ENCODE assay signal across 21 cellular contexts in the genomic region with DNA sequence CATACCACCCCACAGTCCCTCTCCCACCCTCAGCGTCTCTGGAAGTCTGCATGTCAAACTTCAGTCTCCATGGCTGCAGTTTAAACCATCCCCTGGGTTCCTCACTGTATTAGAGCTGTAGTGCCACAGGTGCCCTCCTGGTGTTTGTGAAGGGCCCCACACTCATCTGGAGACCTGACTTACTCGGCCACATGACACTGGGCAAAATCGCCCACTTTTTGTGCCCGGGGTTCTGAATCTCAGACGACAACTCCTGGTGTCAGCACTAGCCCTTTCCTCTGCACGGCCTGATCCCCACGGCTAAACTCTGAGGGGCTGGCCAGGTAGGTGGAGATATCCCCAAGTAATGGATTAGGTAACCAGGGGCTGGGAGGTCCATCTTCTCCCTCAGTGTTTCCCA. TPM values are rescaled to one million over a fixed set of nuclear protein-coding genes. Genes with fewer than 3 reads are reported as not detected.
DNase-seq lines count a peak whose midpoint lies in the region; ATAC-seq and TF ChIP-seq lines count a peak whose summit lies in the region.
"Had no signal": no experiment of that assay in that cellular context is flagged by ENCODE, and none has a peak within 500 bp of the region (broad histone marks: within the 10 kb centered on the region; RNA-seq: fewer than 3 reads in every experiment).

No MANE protein-coding gene starts in this region.

- no peak for ATAC-seq in activated CD8-positive, alpha-beta memory T cell treated with anti-CD3 and anti-CD28 coated beads, Interleukin-2, amount 10 ng/mL, durations not matched to agents 7 days and 5 days
- ATAC-seq in HG02938 (IDR thresholded peaks at IDR 0.05; ENCODE audit: unreplicated experiment) = no peak
- ATAC-seq: activated T-cell treated with anti-CD3 and anti-CD28 coated beads, Interleukin-2, amount 50 U/mL, for 72 hours; Panc1 had no signal

- H3K27ac Mint-ChIP-seq in activated CD8-positive, alpha-beta memory T cell treated with anti-CD3 and anti-CD28 coated beads, Interleukin-2, amount 10 ng/mL, durations not matched to agents 7 days and 5 days = no peak overlapping the region
- H3K27ac Mint-ChIP-seq in nephron = peak overlapping the region in 2 of 3 experiments; percentile 31 to 43
- H3K27ac Mint-ChIP-seq: activated T-cell treated with anti-CD3 and anti-CD28 coated beads, Interleukin-2, amount 50 U/mL, for 72 hours; neural progenitor cell had no signal

- DNase-seq in activated CD8-positive, alpha-beta memory T cell treated with anti-CD3 and anti-CD28 coated beads, Interleukin-2, amount 10 ng/mL, durations not matched to agents 7 days and 5 days = peak; percentile 31
- no peak for DNase-seq in activated CD8-positive, alpha-beta memory T cell treated with anti-CD3 and anti-CD28 coated beads, Interleukin-2, amount 50 U/mL, for 4 hours
- DNase-seq in coronary artery (ENCODE audit: low spot score) (peak; percentile 68), NOMO-1 treated with dmso at 0.1 percent for 144 hours (lab: John Stamatoyannopoulos, UW; ENCODE audit: unreplicated experiment) (no peak)
- DNase-seq in effector memory CD4-positive, alpha-beta T cell = no peak
- DNase-seq: activated CD4-positive, alpha-beta T cell treated with anti-CD3 and anti-CD28 coated beads, Interleukin-2, amount 50 U/mL, for 4 hours; activated T-cell treated with anti-CD3 and anti-CD28 coated beads, Interleukin-2, amount 50 U/mL, for 72 hours; foreskin melanocyte; NCI-H748 treated with DMSO at 0.1 percent for 48 hours; sigmoid colon; stimulated activated CD4-positive, alpha-beta T cell treated with anti-CD3 and anti-CD28 coated beads, Interleukin-4, amount 100 ng/mL, for 24 hours; SW 1271 had no signal

- no peaks in the 10 kb centered on the region for H3K9me3 ChIP-seq in effector memory CD4-positive, alpha-beta T cell (ENCODE audit: control insufficient read depth, low read length)
- H3K9me3 ChIP-seq: sigmoid colon, tibial artery had no signal

- no peaks in the 10 kb centered on the region for H3K27me3 ChIP-seq in effector memory CD4-positive, alpha-beta T cell (replicated peaks; ENCODE audit: control insufficient read depth, insufficient read depth, low read length, poor library complexity, severe bottlenecking)
- H3K27me3 ChIP-seq: cardiac muscle cell, sigmoid colon, tibial artery had no signal

- no peaks in the 10 kb centered on the region for H3K9me3 Mint-ChIP-seq in activated CD8-positive, alpha-beta memory T cell treated with anti-CD3 and anti-CD28 coated beads, Interleukin-2, amount 10 ng/mL, durations not matched to agents 7 days and 5 days (ENCODE audit: low read depth)
- H3K9me3 Mint-ChIP-seq in nephron = no peaks in the 10 kb centered on the region
- H3K9me3 Mint-ChIP-seq: activated T-cell treated with anti-CD3 and anti-CD28 coated beads, Interleukin-2, amount 50 U/mL, for 72 hours; IgD-negative memory B cell; neural progenitor cell had no signal

- H3K4me3 Mint-ChIP-seq in activated CD8-positive, alpha-beta memory T cell treated with anti-CD3 and anti-CD28 coated beads, Interleukin-2, amount 10 ng/mL, durations not matched to agents 7 days and 5 days = no peak overlapping the region
- H3K4me3 Mint-ChIP-seq in nephron = peak overlapping the region in 1 of 3 experiments; percentile 27
- H3K4me3 Mint-ChIP-seq: activated T-cell treated with anti-CD3 and anti-CD28 coated beads, Interleukin-2, amount 50 U/mL, for 72 hours; IgD-negative memory B cell; neural progenitor cell had no signal

- no peaks in the 10 kb centered on the region for H3K36me3 ChIP-seq in effector memory CD4-positive, alpha-beta T cell (ENCODE audit: control insufficient read depth, insufficient read depth, low read length)
- H3K36me3 ChIP-seq: cardiac muscle cell, neural progenitor cell had no signal

- H3K27ac ChIP-seq in coronary artery (peak overlapping the region in 1 of 2 donors; percentile 80), temporal lobe (ENCODE audit: low read depth, low read length) (peak overlapping the region; percentile 52)
- H3K27ac ChIP-seq in effector memory CD4-positive, alpha-beta T cell (ENCODE audit: insufficient read depth, low read length, poor library complexity, severe bottlenecking) = no peak overlapping the region
- H3K27ac ChIP-seq: cardiac muscle cell, neural progenitor cell had no signal

- peaks cover 14% of the 10 kb centered on the region for H3K4me1 Mint-ChIP-seq in activated CD8-positive, alpha-beta memory T cell treated with anti-CD3 and anti-CD28 coated beads, Interleukin-2, amount 10 ng/mL, durations not matched to agents 7 days and 5 days
- peaks cover 38% of the 10 kb centered on the region for H3K4me1 Mint-ChIP-seq in nephron

- H3K4me3 ChIP-seq in coronary artery = no peak overlapping the region
- H3K4me3 ChIP-seq in effector memory CD4-positive, alpha-beta T cell (ENCODE audit: insufficient read depth, low read depth, low read length, poor library complexity, severe bottlenecking) = no peak overlapping the region
- H3K4me3 ChIP-seq: cardiac muscle cell, neural progenitor cell, sigmoid colon, tibial artery had no signal

- H3K36me3 Mint-ChIP-seq in activated CD8-positive, alpha-beta memory T cell treated with anti-CD3 and anti-CD28 coated beads, Interleukin-2, amount 10 ng/mL, durations not matched to agents 7 days and 5 days = no peaks in the 10 kb centered on the region
- no peaks in the 10 kb centered on the region for H3K36me3 Mint-ChIP-seq in nephron (ENCODE audit: low read depth)
- H3K36me3 Mint-ChIP-seq: IgD-negative memory B cell, neural progenitor cell had no signal

- CTCF ChIA-PET in activated CD8-positive, alpha-beta memory T cell treated with anti-CD3 and anti-CD28 coated beads, Interleukin-2, amount 10 ng/mL, durations not matched to agents 7 days and 5 days (lab: Charles Lee) = interaction anchor here (2.4 kb wide), 1 partner anchor 18 kb away, joined by 9 read pairs; no protein-coding TSS in a partner anchor

- no peak for TF ChIP-seq CTCF in coronary artery (IDR thresholded peaks at IDR 0.05)
- TF ChIP-seq CTCF in nephron (IDR thresholded peaks at IDR 0.05; ENCODE audit: unreplicated experiment in 3 of 3) = no peak

- H3K4me1 ChIP-seq in effector memory CD4-positive, alpha-beta T cell (ENCODE audit: control insufficient read depth, insufficient read depth, low read length, poor library complexity, severe bottlenecking) = peaks cover 2% of the 10 kb centered on the region

- peaks cover 8% of the 10 kb centered on the region for H3K27me3 Mint-ChIP-seq in activated CD8-positive, alpha-beta memory T cell treated with anti-CD3 and anti-CD28 coated beads, Interleukin-2, amount 10 ng/mL, durations not matched to agents 7 days and 5 days
- peaks cover 5% of the 10 kb centered on the region for H3K27me3 Mint-ChIP-seq in nephron (ENCODE audit: low read depth)

RNA-seq across cellular contexts. Expression of a gene that starts 6.5 kb away (rescaled TPM):
- total RNA-seq in activated CD8-positive, alpha-beta memory T cell treated with anti-CD3 and anti-CD28 coated beads, Interleukin-2, amount 10 ng/mL, durations not matched to agents 7 days and 5 days = 1 to 10 TPM; 1.7 to 1.9 TPM
- total RNA-seq in temporal lobe = 2.7 TPM
- total RNA-seq: A172 had no signal

RNA-seq across cellular contexts. Expression of a gene that starts 23.0 kb away (rescaled TPM):
- total RNA-seq in activated CD8-positive, alpha-beta memory T cell treated with anti-CD3 and anti-CD28 coated beads, Interleukin-2, amount 10 ng/mL, durations not matched to agents 7 days and 5 days = 10 to 100 TPM; 14.1 to 17.9 TPM
- 17.0 TPM for total RNA-seq in temporal lobe

Comparison
In these comparisons a context has a peak if more than half of its experiments do, and no peak if none do; other contexts are left out.
1. DNase-seq: peak in activated CD8-positive, alpha-beta memory T cell treated with anti-CD3 and anti-CD28 coated beads, Interleukin-2, amount 10 ng/mL, durations not matched to agents 7 days and 5 days (single experiment) and coronary artery (single experiment); none in activated CD8-positive, alpha-beta memory T cell treated with anti-CD3 and anti-CD28 coated beads, Interleukin-2, amount 50 U/mL, for 4 hours (single experiment), effector memory CD4-positive, alpha-beta T cell (0 of 3) and NOMO-1 treated with dmso at 0.1 percent for 144 hours (single experiment).